21 cellular contexts compared by ENCODE assay signal in genomic region chr11:120652705-120653335, GRCh38.
DNase-seq lines count a peak whose midpoint lies in the region; ATAC-seq and TF ChIP-seq lines count a peak whose summit lies in the region.
"Had no signal": no experiment of that assay in that cellular context is flagged by ENCODE, and none has a peak within 500 bp of the region (broad histone marks: within the 10 kb centered on the region; RNA-seq: fewer than 3 reads in every experiment).

No MANE protein-coding gene starts in this region.

- H3K18ac ChIP-seq in IMR-90 (ENCODE audit: low read depth, low read length) = no peak overlapping the region

- H3F3A ChIP-seq in SK-N-SH (replicated peaks; ENCODE audit: insufficient read depth) = no peaks in the 10 kb centered on the region

- no peak for DNase-seq in SK-N-SH
- DNase-seq in IMR-90 = peak; percentile 13
- peak; percentile 23 for DNase-seq in activated CD8-positive, alpha-beta T cell treated with anti-CD3 and anti-CD28 coated beads for 36 hours
- DNase-seq in GM10248 (ENCODE audit: extremely low spot score) = no peak
- no peak for DNase-seq in D341Med (ENCODE audit: low spot score)
- DNase-seq: activated CD8-positive, alpha-beta memory T cell treated with anti-CD3 and anti-CD28 coated beads for 24 hours; activated effector memory CD4-positive, alpha-beta T cell treated with Interleukin-2 at 50 U/mL for 16 hours; CD8-positive, alpha-beta memory T cell; esophagus squamous epithelium; H7; left colon; naive B cell; NCI-H2227 treated with DMSO at 0.1 percent for 48 hours; psoas muscle; substantia nigra had no signal

- H3K4me3 Mint-ChIP-seq in activated CD8-positive, alpha-beta T cell treated with anti-CD3 and anti-CD28 coated beads for 36 hours = no peak overlapping the region
- H3K4me3 Mint-ChIP-seq: CD8-positive, alpha-beta memory T cell; dendritic cell treated with granulocyte-macrophage colony-stimulating factor and Interleukin-4, amounts not matched to agents 40 ng/mL and 50 ng/mL, for 4 days; IgD-negative memory B cell had no signal

- H3K4ac ChIP-seq in IMR-90 (ENCODE audit: low read depth, low read length) = no peak overlapping the region

- H2AK5ac ChIP-seq in IMR-90 (ENCODE audit: low read depth, low read length) = no peak overlapping the region

- no peak for TF ChIP-seq POLR2A in IMR-90 (IDR thresholded peaks at IDR 0.05; ENCODE audit: low read depth, low read length)

- H2BK20ac ChIP-seq in IMR-90 (ENCODE audit: low read depth, low read length) = no peak overlapping the region

- H3K9ac ChIP-seq in SK-N-SH (no peak overlapping the region), IMR-90 (ENCODE audit: low read depth, low read length) (no peak overlapping the region), liver (ENCODE audit: low read depth in 1 of 2, low read length in 2 of 2) (no peak overlapping the region)

- H2AFZ ChIP-seq in SK-N-SH (ENCODE audit: low read depth) = no peak overlapping the region
- H2AFZ ChIP-seq in IMR-90 (replicated peaks; ENCODE audit: low read length, poor library complexity) = no peak overlapping the region

- no peak overlapping the region for H4K8ac ChIP-seq in IMR-90 (ENCODE audit: low read depth in 2 of 2, low read length in 2 of 2)

- 40% methylated on average over 2 of the region's 3 CpGs for WGBS in SK-N-SH (ENCODE audit: low lambda C conversion rate)
- no CpG with 5 or more reads among the region's 3 CpGs for WGBS in IMR-90 (ENCODE audit: extremely low coverage in 2 of 2, insufficient read length in 1 of 2), 2 experiments
- 77% methylated on average over 3 of the region's 3 CpGs for WGBS in liver

- H3K4me3 ChIP-seq in SK-N-SH (ENCODE audit: low read depth in 2 of 2, low read length in 1 of 2) (no peak overlapping the region), IMR-90 (ENCODE audit: insufficient read depth, low read depth, low read length) (no peak overlapping the region), liver (ENCODE audit: low read depth in 1 of 3, low read length in 3 of 3) (no peak overlapping the region)
- H3K4me3 ChIP-seq: ascending aorta, esophagus squamous epithelium, psoas muscle had no signal

- H3K27ac Mint-ChIP-seq in activated CD8-positive, alpha-beta T cell treated with anti-CD3 and anti-CD28 coated beads for 36 hours = no peak overlapping the region
- H3K27ac Mint-ChIP-seq: dendritic cell treated with granulocyte-macrophage colony-stimulating factor and Interleukin-4, amounts not matched to agents 40 ng/mL and 50 ng/mL, for 4 days; IgD-negative memory B cell; naive B cell had no signal

- POLR2A ChIA-PET in SK-N-SH (lab: Yijun Ruan, JAX) = no interaction called here
- POLR2A ChIA-PET in IMR-90 (lab: Charles Lee; ENCODE audit: unreplicated experiment) = no interaction called here
- POLR2A ChIA-PET in activated CD8-positive, alpha-beta T cell treated with anti-CD3 and anti-CD28 coated beads for 36 hours (lab: Charles Lee) = no interaction called here
- POLR2A ChIA-PET in GM10248 (lab: Yijun Ruan, JAX) = no interaction called here

- no peak overlapping the region for H2BK5ac ChIP-seq in IMR-90 (ENCODE audit: low read depth, low read length, poor library complexity, severe bottlenecking)

- H3K9me2 ChIP-seq in SK-N-SH = no peaks in the 10 kb centered on the region

- no peak for TF ChIP-seq CTCF in SK-N-SH (IDR thresholded peaks at IDR 0.05)
- TF ChIP-seq CTCF in IMR-90 (conservative IDR thresholded peaks at IDR 0.05; ENCODE audit: low read depth, low read length) = no peak
- no peak for TF ChIP-seq CTCF in activated CD8-positive, alpha-beta T cell treated with anti-CD3 and anti-CD28 coated beads for 36 hours (IDR thresholded peaks at IDR 0.05)
- no peak for TF ChIP-seq CTCF in liver (IDR thresholded peaks at IDR 0.05; ENCODE audit: low read depth, low read length, missing input control)
- TF ChIP-seq CTCF in GM10248 (IDR thresholded peaks at IDR 0.05; ENCODE audit: control extremely low read depth, extremely low read depth, low read depth, missing control alignments) = no peak

- no peaks in the 10 kb centered on the region for H4K20me1 ChIP-seq in SK-N-SH (ENCODE audit: insufficient read depth)
- no peaks in the 10 kb centered on the region for H4K20me1 ChIP-seq in IMR-90 (ENCODE audit: insufficient read depth, low read length)

- H3K9me3 ChIP-seq in SK-N-SH = no peaks in the 10 kb centered on the region
- H3K9me3 ChIP-seq in IMR-90 (ENCODE audit: control insufficient read depth, insufficient read depth, low read length) = no peaks in the 10 kb centered on the region
- H3K9me3 ChIP-seq in liver (ENCODE audit: control insufficient read depth in 4 of 4, low read length in 3 of 4) = no peaks in the 10 kb centered on the region
- H3K9me3 ChIP-seq: ascending aorta, esophagus squamous epithelium, psoas muscle had no signal

- H3K4me1 Mint-ChIP-seq in activated CD8-positive, alpha-beta T cell treated with anti-CD3 and anti-CD28 coated beads for 36 hours (ENCODE audit: low read depth) = no peaks in the 10 kb centered on the region

- H3K4me1 ChIP-seq in SK-N-SH (ENCODE audit: control insufficient read depth in 1 of 2, insufficient read depth in 2 of 2, low read depth in 1 of 2, low read length in 1 of 2) (peaks cover 0 to 8% of the 10 kb centered on the region in 2 experiments; a peak in 1 of 4 replicates), IMR-90 (ENCODE audit: control insufficient read depth, insufficient read depth, low read length) (no peaks in the 10 kb centered on the region), liver (ENCODE audit: control insufficient read depth in 4 of 4, insufficient read depth in 4 of 4, low read length in 3 of 4) (no peaks in the 10 kb centered on the region)
- H3K4me1 ChIP-seq: ascending aorta, esophagus squamous epithelium, psoas muscle had no signal

- dilution Hi-C loops in IMR-90 (cut with HindIII; ENCODE audit: low sequenced_read_pairs, unreplicated experiment) = no loop called here

- no peak overlapping the region for H3K14ac ChIP-seq in IMR-90 (replicated peaks; ENCODE audit: low read depth, low read length)

- intact Hi-C loops in IMR-90 (cut with micrococcal nuclease) = no loop called here
- intact Hi-C loops in activated CD8-positive, alpha-beta T cell treated with anti-CD3 and anti-CD28 coated beads for 36 hours (cut with micrococcal nuclease) = no loop called here

- BruUV-seq in IMR-90 (replicated peaks; lab: Mats Ljungman, UMichigan) = no TSS peak

- no peaks in the 10 kb centered on the region for H3K27me3 ChIP-seq in SK-N-SH (ENCODE audit: insufficient read depth)
- peaks cover 11% of the 10 kb centered on the region; the same call in 1 of the 2 replicates for H3K27me3 ChIP-seq in IMR-90 (ENCODE audit: control insufficient read depth, insufficient read depth, low read length)
- H3K27me3 ChIP-seq in liver (ENCODE audit: control insufficient read depth in 4 of 4, insufficient read depth in 4 of 4, low read length in 3 of 4) = no peaks in the 10 kb centered on the region
- H3K27me3 ChIP-seq: ascending aorta had no signal

- no peak overlapping the region for H3K56ac ChIP-seq in IMR-90 (ENCODE audit: extremely low read depth, insufficient read depth, low read length)

- H2BK120ac ChIP-seq in IMR-90 (ENCODE audit: low read depth, low read length) = no peak overlapping the region

- H3K36me3 ChIP-seq in SK-N-SH (replicated peaks in 1 of 2; ENCODE audit: control insufficient read depth in 1 of 2, insufficient read depth in 2 of 2, low read length in 1 of 2) = no peaks in the 10 kb centered on the region
- no peaks in the 10 kb centered on the region for H3K36me3 ChIP-seq in IMR-90 (ENCODE audit: control insufficient read depth, insufficient read depth, low read length)
- H3K36me3 ChIP-seq in liver (ENCODE audit: control insufficient read depth in 4 of 4, insufficient read depth in 3 of 4, low read depth in 1 of 4, low read length in 3 of 4) = no peaks in the 10 kb centered on the region
- H3K36me3 ChIP-seq: ascending aorta, esophagus squamous epithelium had no signal

- no peak for TF ChIP-seq RAD21 in SK-N-SH (IDR thresholded peaks at IDR 0.05; ENCODE audit: low read length)
- no peak for TF ChIP-seq RAD21 in IMR-90 (IDR thresholded peaks at IDR 0.05; ENCODE audit: low read length)
- no peak for TF ChIP-seq RAD21 in liver (IDR thresholded peaks at IDR 0.05)

- in situ Hi-C loops in IMR-90 (cut with MboI; ENCODE audit: low sequenced_read_pairs) = no loop called here

- no peaks in the 10 kb centered on the region for H3K9me1 ChIP-seq in IMR-90 (ENCODE audit: insufficient read depth, low read length)

- CTCF ChIA-PET in SK-N-SH (lab: Yijun Ruan, JAX) (interaction anchor here (0.9 to 1.2 kb wide), 3 partner anchors 9 to 140 kb away, joined by 3 to 4 read pairs (median 3); no protein-coding TSS in a partner anchor), IMR-90 (lab: Yijun Ruan, JAX) (no interaction called here), GM10248 (lab: Yijun Ruan, JAX) (interaction anchor here (1.2 to 2.0 kb wide), 2 partner anchors 11 to 30 kb away, joined by 3 to 4 read pairs; no protein-coding TSS in a partner anchor)
- CTCF ChIA-PET in activated CD8-positive, alpha-beta T cell treated with anti-CD3 and anti-CD28 coated beads for 36 hours (lab: Charles Lee) = no interaction called here

- no peak for ATAC-seq in SK-N-SH treated with all-trans-retinoic acid at 6 μM for 48 hours
- no peak for ATAC-seq in IMR-90 (ENCODE audit: low read depth)
- no peak for ATAC-seq in activated CD8-positive, alpha-beta T cell treated with anti-CD3 and anti-CD28 coated beads for 36 hours
- no peak for ATAC-seq in GM18519 (IDR thresholded peaks at IDR 0.05; ENCODE audit: low FRiP score, unreplicated experiment)
- ATAC-seq: left colon, psoas muscle had no signal

- no peak for TF ChIP-seq EP300 in SK-N-SH (IDR thresholded peaks at IDR 0.05; ENCODE audit: borderline replicate concordance in 1 of 2, low read depth in 1 of 2, low read length in 1 of 2)

- no peak overlapping the region for H2BK15ac ChIP-seq in IMR-90 (ENCODE audit: low read depth, low read length)

- H3K27me3 Mint-ChIP-seq in activated CD8-positive, alpha-beta T cell treated with anti-CD3 and anti-CD28 coated beads for 36 hours = peaks cover 4% of the 10 kb centered on the region

- no peak overlapping the region for H3K23ac ChIP-seq in IMR-90 (ENCODE audit: low read depth, low read length)

- no peaks in the 10 kb centered on the region for H3K9me3 Mint-ChIP-seq in activated CD8-positive, alpha-beta T cell treated with anti-CD3 and anti-CD28 coated beads for 36 hours
- H3K9me3 Mint-ChIP-seq: dendritic cell treated with granulocyte-macrophage colony-stimulating factor and Interleukin-4, amounts not matched to agents 40 ng/mL and 50 ng/mL, for 4 days; IgD-negative memory B cell; naive B cell had no signal

- no peak overlapping the region for H3K4me2 ChIP-seq in SK-N-SH
- no peak overlapping the region for H3K4me2 ChIP-seq in IMR-90 (ENCODE audit: low read depth, low read length)

- no peaks in the 10 kb centered on the region for H3K79me2 ChIP-seq in SK-N-SH (ENCODE audit: insufficient read depth)

- H4K5ac ChIP-seq in IMR-90 (ENCODE audit: low read depth, low read length) = no peak overlapping the region

- H3K27ac ChIP-seq in SK-N-SH (ENCODE audit: low read depth in 2 of 2, low read length in 1 of 2) = no peak overlapping the region
- H3K27ac ChIP-seq in IMR-90 (ENCODE audit: insufficient read depth, low read length) = no peak overlapping the region
- no peak overlapping the region for H3K27ac ChIP-seq in liver (ENCODE audit: low read depth in 1 of 2, low read length in 2 of 2)
- H3K27ac ChIP-seq: ascending aorta, esophagus squamous epithelium, psoas muscle had no signal

- H2AK9ac ChIP-seq in IMR-90 (replicated peaks; ENCODE audit: low read depth, low read length, poor library complexity) = no peak overlapping the region

- H3K36me3 Mint-ChIP-seq in activated CD8-positive, alpha-beta T cell treated with anti-CD3 and anti-CD28 coated beads for 36 hours (ENCODE audit: low read depth) = no peaks in the 10 kb centered on the region
- H3K36me3 Mint-ChIP-seq: CD8-positive, alpha-beta memory T cell; IgD-negative memory B cell; naive B cell had no signal

- H4K91ac ChIP-seq in IMR-90 (ENCODE audit: insufficient read depth, low read depth, low read length) = no peak overlapping the region

- no peaks in the 10 kb centered on the region for H3K79me1 ChIP-seq in IMR-90 (ENCODE audit: low read depth in 1 of 2, low read length in 2 of 2)

Comparison
In these comparisons a context has a peak if more than half of its experiments do, and no peak if none do; other contexts are left out.
1. DNase-seq: peak in IMR-90 (single experiment) and activated CD8-positive, alpha-beta T cell treated with anti-CD3 and anti-CD28 coated beads for 36 hours (single experiment); none in SK-N-SH (single experiment), GM10248 (single experiment) and D341Med (single experiment).
2. CTCF ChIA-PET loops: an anchor here in SK-N-SH (0.9 to 1.2 kb wide) and GM10248 (1.2 to 2.0 kb wide); none called in IMR-90 and activated CD8-positive, alpha-beta T cell treated with anti-CD3 and anti-CD28 coated beads for 36 hours.